ENCODE assay signal across 1 cellular context in genomic region chr12:52185400-52185967, GRCh38.
TF ChIP-seq lines count a peak whose summit lies in the region.

No MANE protein-coding gene starts in this region.

TF ChIP-seq in HCT116, 20 proteins besides CTCF, POLR2A, EP300 and RAD21 (continued from another document):
- TF ChIP-seq SIN3A (IDR thresholded peaks at IDR 0.05; ENCODE audit: low read depth) (no peak), ZBTB33 (IDR thresholded peaks at IDR 0.05; ENCODE audit: extremely low read depth, insufficient replicate concordance, low read length) (no peak), ELF1 (IDR thresholded peaks at IDR 0.05; ENCODE audit: borderline replicate concordance, low read depth) (no peak), EZH2phosphoT487 (IDR thresholded peaks at IDR 0.05; ENCODE audit: borderline replicate concordance) (no peak), ATF3 (IDR thresholded peaks at IDR 0.05) (no peak), CBX3 (IDR thresholded peaks at IDR 0.05; ENCODE audit: low read depth) (no peak), YY1 (IDR thresholded peaks at IDR 0.05; ENCODE audit: extremely low read depth, insufficient replicate concordance, low read depth, low read length) (no peak), SRF (IDR thresholded peaks at IDR 0.05; ENCODE audit: low read depth) (no peak)
TF ChIP-seq in HCT116: peak in this region for 0.
